16 cellular contexts compared by ENCODE assay signal in genomic region chr18:76454429-76454828, GRCh38. TPM values are rescaled to one million over a fixed set of nuclear protein-coding genes. Genes with fewer than 3 reads are reported as not detected.
DNase-seq lines count a peak whose midpoint lies in the region; TF ChIP-seq lines count a peak whose summit lies in the region.
"Had no signal": no experiment of that assay in that cellular context is flagged by ENCODE, and none has a peak within 500 bp of the region (broad histone marks: within the 10 kb centered on the region; RNA-seq: fewer than 3 reads in every experiment).

No MANE protein-coding gene starts in this region.

- TF ChIP-seq POLR2A in suprapubic skin (IDR thresholded peaks at IDR 0.05) = no peak

- DNase-seq in HFFc6 = no peak
- DNase-seq in NCI-H69 (lab: John Stamatoyannopoulos, UW) = peak; percentile 54
- no peak for DNase-seq in glutamatergic neuron
- DNase-seq in suprapubic skin (ENCODE audit: low spot score in 2 of 2) = no peak
- DNase-seq in occipital lobe (lab: John Stamatoyannopoulos, UW) = no peak
- DNase-seq in GM13976 (ENCODE audit: low spot score) = no peak
- DNase-seq: activated CD4-positive, alpha-beta memory T cell treated with anti-CD3 and anti-CD28 coated beads, Interleukin-2, amount 10 ng/mL, durations not matched to agents 7 days and 5 days; BE2C; esophagus squamous epithelium; left ventricle myocardium superior; NCI-H226; pancreas; stimulated activated CD4-positive, alpha-beta T cell treated with anti-CD3 and anti-CD28 coated beads, Interleukin-4, amount 100 ng/mL, for 1 hour; T-helper 1 cell had no signal

- 17% methylated on average over 1 of the region's 1 CpG for WGBS in suprapubic skin

- peaks cover 3% of the 10 kb centered on the region; the same call in 1 of the 2 replicates for H3K27me3 Mint-ChIP-seq in HFFc6 (ENCODE audit: insufficient read depth)
- peaks cover 23% of the 10 kb centered on the region for H3K27me3 Mint-ChIP-seq in glutamatergic neuron (ENCODE audit: unreplicated experiment)
- H3K27me3 Mint-ChIP-seq: activated naive CD8-positive, alpha-beta T cell had no signal

- H3K9me3 ChIP-seq in skeletal muscle tissue (ENCODE audit: control insufficient read depth in 3 of 3, low read length in 3 of 3) (no peaks in the 10 kb centered on the region), suprapubic skin (no peaks in the 10 kb centered on the region)
- H3K9me3 ChIP-seq: BE2C, esophagus squamous epithelium, pancreas had no signal

- peak overlapping the region; percentile 96 for H3K27ac ChIP-seq in skeletal muscle tissue (ENCODE audit: low read depth, low read length)
- H3K27ac ChIP-seq in suprapubic skin = no peak overlapping the region
- H3K27ac ChIP-seq: pancreas had no signal

- in situ Hi-C loops in GM13976 (cut with MboI; ENCODE audit: low sequenced_read_pairs, unreplicated experiment) = no loop called here

- no peak overlapping the region for H3K4me3 ChIP-seq in skeletal muscle tissue (ENCODE audit: low read length in 3 of 3)
- H3K4me3 ChIP-seq in suprapubic skin = no peak overlapping the region
- H3K4me3 ChIP-seq: esophagus squamous epithelium, pancreas had no signal

- H3K4me1 ChIP-seq in skeletal muscle tissue (ENCODE audit: control insufficient read depth in 3 of 3, insufficient read depth in 3 of 3, low read length in 3 of 3) (peaks cover 46 to 56% (median 50%) of the 10 kb centered on the region in 3 donors), suprapubic skin (peaks cover 36% of the 10 kb centered on the region)
- H3K4me1 ChIP-seq: BE2C had no signal

- H3K4me1 Mint-ChIP-seq in HFFc6 (ENCODE audit: low read depth) (peaks cover 99% of the 10 kb centered on the region), glutamatergic neuron (ENCODE audit: low read depth, unreplicated experiment) (peaks cover 75% of the 10 kb centered on the region)

- no peak overlapping the region for H3K4me3 Mint-ChIP-seq in HFFc6
- peak overlapping the region; percentile 85 for H3K4me3 Mint-ChIP-seq in glutamatergic neuron (ENCODE audit: unreplicated experiment)
- H3K4me3 Mint-ChIP-seq: activated CD4-positive, alpha-beta memory T cell treated with anti-CD3 and anti-CD28 coated beads, Interleukin-2, amount 10 ng/mL, durations not matched to agents 7 days and 5 days; activated naive CD8-positive, alpha-beta T cell had no signal

- no peaks in the 10 kb centered on the region for H3K27me3 ChIP-seq in skeletal muscle tissue (ENCODE audit: control insufficient read depth in 3 of 3, insufficient read depth in 3 of 3, low read length in 3 of 3)
- H3K27me3 ChIP-seq in suprapubic skin = no peaks in the 10 kb centered on the region
- H3K27me3 ChIP-seq: BE2C, esophagus squamous epithelium, pancreas had no signal

- no peak for TF ChIP-seq EP300 in suprapubic skin (IDR thresholded peaks at IDR 0.05)

- H3K36me3 ChIP-seq in skeletal muscle tissue (ENCODE audit: control insufficient read depth in 3 of 3, insufficient read depth in 3 of 3, low read length in 3 of 3) = peaks cover 0 to 9% (median 6%) of the 10 kb centered on the region in 3 donors
- peaks cover 13% of the 10 kb centered on the region for H3K36me3 ChIP-seq in suprapubic skin
- H3K36me3 ChIP-seq: BE2C, pancreas had no signal

- H3K9me3 Mint-ChIP-seq in HFFc6 (no peaks in the 10 kb centered on the region), glutamatergic neuron (ENCODE audit: unreplicated experiment) (peaks cover 26% of the 10 kb centered on the region)
- H3K9me3 Mint-ChIP-seq: activated CD4-positive, alpha-beta memory T cell treated with anti-CD3 and anti-CD28 coated beads, Interleukin-2, amount 10 ng/mL, durations not matched to agents 7 days and 5 days had no signal

- H3K9ac ChIP-seq in skeletal muscle tissue (ENCODE audit: low read depth in 1 of 3, low read length in 3 of 3) = peak overlapping the region in 1 of 3 donors; percentile 23

- peak overlapping the region; percentile 17; the same call in 1 of the 2 replicates for H3K27ac Mint-ChIP-seq in HFFc6
- peak overlapping the region; percentile 98 for H3K27ac Mint-ChIP-seq in glutamatergic neuron (ENCODE audit: unreplicated experiment)
- H3K27ac Mint-ChIP-seq: activated CD4-positive, alpha-beta memory T cell treated with anti-CD3 and anti-CD28 coated beads, Interleukin-2, amount 10 ng/mL, durations not matched to agents 7 days and 5 days; activated naive CD8-positive, alpha-beta T cell had no signal

- TF ChIP-seq CTCF in HFFc6 (IDR thresholded peaks at IDR 0.05) (no peak), glutamatergic neuron (IDR thresholded peaks at IDR 0.05; ENCODE audit: partially characterized antibody, unreplicated experiment) (no peak), suprapubic skin (IDR thresholded peaks at IDR 0.05) (no peak), GM13976 (IDR thresholded peaks at IDR 0.05; ENCODE audit: borderline replicate concordance, control extremely low read depth, extremely low read depth, insufficient read depth, missing control alignments) (no peak)

- H3K36me3 Mint-ChIP-seq in HFFc6 (ENCODE audit: low read depth) (peaks cover 16% of the 10 kb centered on the region), glutamatergic neuron (ENCODE audit: unreplicated experiment) (no peaks in the 10 kb centered on the region)
- H3K36me3 Mint-ChIP-seq: activated naive CD8-positive, alpha-beta T cell had no signal

RNA-seq across cellular contexts. Expression of gene ZNF516, which starts 40.6 kb away (rescaled TPM):
- total RNA-seq in HFFc6 (2021; fragmentation: NEBNext Ultra II Directional; extraction: Animal tissue kit (Norgen Biotek cat#: 25700)) = 10 to 100 TPM; 34.6 to 52.2 (median 42.2) TPM
- 192 TPM for total RNA-seq in glutamatergic neuron (ENCODE audit: unreplicated experiment)
- 33.9 TPM for total RNA-seq in skeletal muscle tissue
- total RNA-seq in suprapubic skin = 10 to 100 TPM; 20.5 to 55.4 (median 22.4) TPM
- 15.0 TPM for total RNA-seq in occipital lobe
